ENCODE assay signal across 1 cellular context in the genomic region with DNA sequence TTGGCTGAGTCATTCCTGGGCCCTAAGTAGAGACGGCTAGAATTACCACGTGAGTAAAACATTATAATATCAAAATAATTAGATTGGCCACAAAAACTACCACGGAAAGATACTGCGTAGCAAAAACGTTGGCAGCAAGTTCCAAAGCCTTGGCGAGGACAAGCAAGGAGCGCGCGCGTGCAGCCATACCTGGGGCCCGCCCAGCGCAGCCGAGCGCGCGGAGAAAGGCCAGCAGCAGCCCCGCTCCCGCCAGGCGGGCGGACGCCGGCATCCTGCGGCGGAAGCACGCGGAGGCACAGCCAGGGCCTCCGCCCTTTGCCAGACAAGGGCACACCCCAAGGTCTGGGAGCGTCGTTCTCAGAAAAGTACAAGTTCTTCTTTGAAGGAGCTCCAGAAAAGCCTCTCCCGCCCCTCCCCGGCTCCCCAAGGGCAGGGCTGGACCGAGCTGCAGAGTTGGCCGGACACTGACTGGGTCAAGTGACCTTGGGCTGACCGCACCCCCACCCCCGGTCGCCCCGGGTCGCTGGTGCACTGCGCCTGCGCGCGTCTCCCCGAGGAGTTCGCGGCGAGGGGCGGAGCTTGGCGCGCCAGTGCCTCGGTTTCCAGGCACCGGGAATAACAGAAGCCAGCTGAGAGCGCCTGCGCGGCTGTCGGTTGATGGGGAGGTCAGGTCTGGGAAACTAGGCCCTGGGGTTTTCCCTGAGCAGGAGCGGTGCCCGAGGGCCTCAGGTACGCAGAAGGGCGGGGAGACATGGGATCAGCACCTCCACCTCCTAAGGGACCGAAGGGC.
TF ChIP-seq lines count a peak whose summit lies in the region.

A gene with protein sequence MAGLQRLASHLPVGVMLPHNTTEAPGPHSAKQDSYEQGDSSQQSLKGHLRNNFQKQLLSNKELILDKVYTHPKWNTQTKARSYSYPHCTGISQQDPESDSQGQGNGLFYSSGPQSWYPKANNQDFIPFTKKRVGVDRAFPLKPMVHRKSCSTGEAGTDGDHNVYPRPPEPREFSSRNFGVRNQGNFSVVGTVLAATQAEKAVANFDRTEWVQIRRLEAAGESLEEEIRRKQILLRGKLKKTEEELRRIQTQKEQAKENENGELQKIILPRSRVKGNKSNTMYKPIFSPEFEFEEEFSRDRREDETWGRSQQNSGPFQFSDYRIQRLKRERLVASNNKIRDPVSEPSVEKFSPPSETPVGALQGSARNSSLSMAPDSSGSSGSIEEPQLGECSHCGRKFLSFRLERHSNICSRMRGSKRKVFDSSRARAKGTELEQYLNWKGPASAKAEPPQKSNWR (plus strand): TSS at position 621 of the 790 bp plus-strand sequence. CDS start 933 bp downstream, outside the sequence.

TF ChIP-seq in HepG2, 621 proteins besides CTCF, POLR2A, EP300 and RAD21 (continued from another document and continues in another):
- TF ChIP-seq JUNB (CRISPR knock-in tag; IDR thresholded peaks at IDR 0.05; ENCODE audit: borderline replicate concordance): no peak
- no peak for TF ChIP-seq ZNF121 (CRISPR knock-in tag; IDR thresholded peaks at IDR 0.05)
- peak; percentile 79; the same call in 1 of the 2 replicates for TF ChIP-seq ZFP37 (CRISPR knock-in tag; IDR thresholded peaks at IDR 0.05; ENCODE audit: borderline replicate concordance)
- TF ChIP-seq ZGPAT (CRISPR knock-in tag; IDR thresholded peaks at IDR 0.05): peak; percentile 89
- TF ChIP-seq ZNF280D (CRISPR knock-in tag; IDR thresholded peaks at IDR 0.05): no peak
- peak in 1 of 2 experiments; percentile 75; a peak in 2 of 4 replicates for TF ChIP-seq NR2F1 (CRISPR knock-in tag; IDR thresholded peaks at IDR 0.05)
- TF ChIP-seq ZNF430 (CRISPR knock-in tag; IDR thresholded peaks at IDR 0.05): peak; percentile 46; the same call in 1 of the 2 replicates
- no peak for TF ChIP-seq MBNL3 (CRISPR knock-in tag; conservative IDR thresholded peaks at IDR 0.05)
- peak; percentile 68; the same call in 1 of the 2 replicates for TF ChIP-seq ZNF563 (CRISPR knock-in tag; IDR thresholded peaks at IDR 0.05)
- TF ChIP-seq SMAD9 (CRISPR knock-in tag; IDR thresholded peaks at IDR 0.05): 0 out of 2 replicates have a peak, but pooled peaks have one; percentile 32
- TF ChIP-seq ZMYM4 (CRISPR knock-in tag; IDR thresholded peaks at IDR 0.05): peak; percentile 49
- TF ChIP-seq NCOA1 (CRISPR knock-in tag; IDR thresholded peaks at IDR 0.05): peak; percentile 74; the same call in 1 of the 2 replicates
- peak; percentile 2; the same call in 1 of the 2 replicates for TF ChIP-seq ZNF816 (CRISPR knock-in tag; IDR thresholded peaks at IDR 0.05; ENCODE audit: borderline replicate concordance)
- TF ChIP-seq, protein P1, sequence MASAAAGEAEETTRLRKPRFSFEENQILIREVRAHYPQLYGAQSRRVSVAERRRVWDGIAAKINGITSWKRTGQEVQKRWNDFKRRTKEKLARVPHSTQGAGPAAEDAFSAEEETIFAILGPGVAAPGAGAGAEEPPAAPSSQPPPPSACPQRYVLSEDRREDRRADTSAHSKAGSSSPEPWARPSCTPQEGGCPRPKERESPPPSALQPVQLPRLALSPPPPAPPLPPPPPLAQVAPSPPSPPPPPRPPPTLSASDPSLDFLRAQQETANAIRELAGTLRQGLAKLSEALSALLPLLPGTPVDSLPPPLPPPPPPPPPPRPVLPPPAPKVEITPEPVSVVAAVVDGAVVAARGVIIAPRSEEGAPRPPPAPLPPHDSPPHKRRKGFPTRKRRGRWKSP (CRISPR knock-in tag; IDR thresholded peaks at IDR 0.05): peak; percentile 30
- TF ChIP-seq ATF2 (CRISPR knock-in tag; IDR thresholded peaks at IDR 0.05): no peak
- no peak for TF ChIP-seq NFE2L2 (IDR thresholded peaks at IDR 0.05; ENCODE audit: low read length)
- no peak; the same call in 1 of the 2 replicates for TF ChIP-seq XBP1 (CRISPR knock-in tag; IDR thresholded peaks at IDR 0.05)
- TF ChIP-seq, protein P2, sequence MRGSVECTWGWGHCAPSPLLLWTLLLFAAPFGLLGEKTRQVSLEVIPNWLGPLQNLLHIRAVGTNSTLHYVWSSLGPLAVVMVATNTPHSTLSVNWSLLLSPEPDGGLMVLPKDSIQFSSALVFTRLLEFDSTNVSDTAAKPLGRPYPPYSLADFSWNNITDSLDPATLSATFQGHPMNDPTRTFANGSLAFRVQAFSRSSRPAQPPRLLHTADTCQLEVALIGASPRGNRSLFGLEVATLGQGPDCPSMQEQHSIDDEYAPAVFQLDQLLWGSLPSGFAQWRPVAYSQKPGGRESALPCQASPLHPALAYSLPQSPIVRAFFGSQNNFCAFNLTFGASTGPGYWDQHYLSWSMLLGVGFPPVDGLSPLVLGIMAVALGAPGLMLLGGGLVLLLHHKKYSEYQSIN (CRISPR knock-in tag; IDR thresholded peaks at IDR 0.05; ENCODE audit: borderline replicate concordance): no peak
- TF ChIP-seq FOSL2 (CRISPR knock-in tag; IDR thresholded peaks at IDR 0.05): no peak; the same call in 1 of the 2 replicates
- TF ChIP-seq, protein P3, sequence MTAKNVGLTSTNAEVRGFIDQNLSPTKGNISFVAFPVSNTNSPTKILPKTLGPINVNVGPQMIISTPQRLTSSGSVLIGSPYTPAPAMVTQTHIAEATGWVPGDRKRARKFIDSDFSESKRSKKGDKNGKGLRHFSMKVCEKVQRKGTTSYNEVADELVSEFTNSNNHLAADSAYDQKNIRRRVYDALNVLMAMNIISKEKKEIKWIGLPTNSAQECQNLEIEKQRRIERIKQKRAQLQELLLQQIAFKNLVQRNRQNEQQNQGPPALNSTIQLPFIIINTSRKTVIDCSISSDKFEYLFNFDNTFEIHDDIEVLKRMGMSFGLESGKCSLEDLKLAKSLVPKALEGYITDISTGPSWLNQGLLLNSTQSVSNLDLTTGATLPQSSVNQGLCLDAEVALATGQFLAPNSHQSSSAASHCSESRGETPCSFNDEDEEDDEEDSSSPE (CRISPR knock-in tag; IDR thresholded peaks at IDR 0.05): peak; percentile 91
- no peak for TF ChIP-seq JUN (CRISPR knock-in tag; IDR thresholded peaks at IDR 0.05)
- no peak for TF ChIP-seq ZNF30 (CRISPR knock-in tag; IDR thresholded peaks at IDR 0.05)
- TF ChIP-seq FOXP1 (IDR thresholded peaks at IDR 0.05): no peak
- no peak for TF ChIP-seq FOXP1 (CRISPR knock-in tag; IDR thresholded peaks at IDR 0.05)
- TF ChIP-seq, protein P4, sequence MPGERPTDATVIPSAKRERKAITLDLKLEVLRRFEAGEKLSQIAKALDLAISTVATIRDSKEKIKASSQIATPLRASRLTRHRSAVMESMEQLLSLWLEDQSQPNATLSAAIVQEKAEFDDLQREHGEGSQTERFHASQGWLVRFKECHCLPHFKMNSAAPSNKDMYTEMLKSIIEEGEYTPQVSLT (CRISPR knock-in tag; IDR thresholded peaks at IDR 0.05; ENCODE audit: borderline replicate concordance, low read depth): no peak; the same call in 1 of the 2 replicates
- 0 out of 2 replicates have a peak, but pooled peaks have one; percentile 23 for TF ChIP-seq ELK4 (CRISPR knock-in tag; IDR thresholded peaks at IDR 0.05; ENCODE audit: borderline replicate concordance)
- no peak for TF ChIP-seq ZBTB21 (CRISPR knock-in tag; IDR thresholded peaks at IDR 0.05)
- TF ChIP-seq, protein P5, sequence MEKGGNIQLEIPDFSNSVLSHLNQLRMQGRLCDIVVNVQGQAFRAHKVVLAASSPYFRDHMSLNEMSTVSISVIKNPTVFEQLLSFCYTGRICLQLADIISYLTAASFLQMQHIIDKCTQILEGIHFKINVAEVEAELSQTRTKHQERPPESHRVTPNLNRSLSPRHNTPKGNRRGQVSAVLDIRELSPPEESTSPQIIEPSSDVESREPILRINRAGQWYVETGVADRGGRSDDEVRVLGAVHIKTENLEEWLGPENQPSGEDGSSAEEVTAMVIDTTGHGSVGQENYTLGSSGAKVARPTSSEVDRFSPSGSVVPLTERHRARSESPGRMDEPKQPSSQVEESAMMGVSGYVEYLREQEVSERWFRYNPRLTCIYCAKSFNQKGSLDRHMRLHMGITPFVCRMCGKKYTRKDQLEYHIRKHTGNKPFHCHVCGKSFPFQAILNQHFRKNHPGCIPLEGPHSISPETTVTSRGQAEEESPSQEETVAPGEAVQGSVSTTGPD (CRISPR knock-in tag; IDR thresholded peaks at IDR 0.05): no peak
- TF ChIP-seq ZNF354B (CRISPR knock-in tag; IDR thresholded peaks at IDR 0.05): no peak
- TF ChIP-seq SRSF1 (optimal IDR thresholded peaks at IDR 0.05; ENCODE audit: low read depth, low read length): peak; percentile 71
- no peak for TF ChIP-seq NAIF1 (CRISPR knock-in tag; IDR thresholded peaks at IDR 0.05; ENCODE audit: borderline replicate concordance)
- TF ChIP-seq CHCHD3 (CRISPR knock-in tag; IDR thresholded peaks at IDR 0.05): no peak
- peak; percentile 98 for TF ChIP-seq RXRA (CRISPR knock-in tag; IDR thresholded peaks at IDR 0.05)
- no peak; the same call in none of the 2 replicates for TF ChIP-seq HMGXB3 (CRISPR knock-in tag; IDR thresholded peaks at IDR 0.05; ENCODE audit: borderline replicate concordance)
- TF ChIP-seq RFX3 (CRISPR knock-in tag; IDR thresholded peaks at IDR 0.05): peak; percentile 44; the same call in 1 of the 2 replicates
- TF ChIP-seq ZNF337 (CRISPR knock-in tag; IDR thresholded peaks at IDR 0.05; ENCODE audit: borderline replicate concordance, low read depth): no peak
- TF ChIP-seq KDM5A (IDR thresholded peaks at IDR 0.05; ENCODE audit: borderline replicate concordance, low read length): no peak
- no peak for TF ChIP-seq FOXK2 (IDR thresholded peaks at IDR 0.05)
